In genomic region chr1:117067528-117068370, GRCh38 we compare ENCODE assay signal across 8 cellular contexts. TPM values are rescaled to one million over a fixed set of nuclear protein-coding genes. Genes with fewer than 3 reads are reported as not detected.
DNase-seq lines count a peak whose midpoint lies in the region; ATAC-seq and TF ChIP-seq lines count a peak whose summit lies in the region.

No MANE protein-coding gene starts in this region.

- H3K9me3 Mint-ChIP-seq in activated CD8-positive, alpha-beta T cell treated with anti-CD3 and anti-CD28 coated beads, Interleukin-2, amount 10 ng/mL, durations not matched to agents 7 days and 5 days (ENCODE audit: insufficient read depth): no peaks in the 10 kb centered on the region
- no peaks in the 10 kb centered on the region for H3K9me3 Mint-ChIP-seq in neural progenitor cell

- peaks cover 16% of the 10 kb centered on the region for H3K79me2 ChIP-seq in neural progenitor cell (ENCODE audit: low read depth)

- H3K9me3 ChIP-seq in AG04450 (ENCODE audit: control insufficient read depth, insufficient read depth, low read length) (no peaks in the 10 kb centered on the region), neural progenitor cell (ENCODE audit: low read depth) (no peaks in the 10 kb centered on the region)

- H4K20me1 ChIP-seq in neural progenitor cell (ENCODE audit: low read depth): no peaks in the 10 kb centered on the region

- no peaks in the 10 kb centered on the region for H3K27me3 Mint-ChIP-seq in activated CD8-positive, alpha-beta T cell treated with anti-CD3 and anti-CD28 coated beads, Interleukin-2, amount 10 ng/mL, durations not matched to agents 7 days and 5 days (ENCODE audit: low read depth)
- peaks cover 2% of the 10 kb centered on the region for H3K27me3 Mint-ChIP-seq in neural progenitor cell (ENCODE audit: insufficient read depth, low read depth)

- H3K27ac ChIP-seq in AG04450 (ENCODE audit: low read depth, low read length) (no peak overlapping the region), neural progenitor cell (no peak overlapping the region)

- H3K4me2 ChIP-seq in neural progenitor cell: no peak overlapping the region

- TF ChIP-seq CTCF in AG04450 (IDR thresholded peaks at IDR 0.05; ENCODE audit: low read depth, low read length) (peak; percentile 90), GM10266 (IDR thresholded peaks at IDR 0.05; ENCODE audit: control insufficient read depth, insufficient read depth, low read depth, missing control alignments) (peak; percentile 89), neural progenitor cell (IDR thresholded peaks at IDR 0.05) (peak; percentile 86)

- POLR2A ChIA-PET in AG04450 (lab: Yijun Ruan, JAX): interaction anchor here (0.9 to 1.2 kb wide), 2 partner anchors 61 to 217 kb away, joined by 3 read pairs; no protein-coding TSS in a partner anchor
- POLR2A ChIA-PET in activated CD8-positive, alpha-beta T cell treated with anti-CD3 and anti-CD28 coated beads, Interleukin-2, amount 10 ng/mL, durations not matched to agents 7 days and 5 days (lab: Charles Lee): interaction anchor here (5.5 kb wide), 1 partner anchor 8 kb away, joined by 29 read pairs; the partner anchor contains the start of gene TTF2

- no peaks in the 10 kb centered on the region for H3K36me3 ChIP-seq in neural progenitor cell

- peak; percentile 79 for ATAC-seq in HG02763 (IDR thresholded peaks at IDR 0.05; ENCODE audit: unreplicated experiment)
- peak; percentile 80 for ATAC-seq in activated CD8-positive, alpha-beta T cell treated with anti-CD3 and anti-CD28 coated beads, Interleukin-2, amount 10 ng/mL, durations not matched to agents 7 days and 5 days
- no peak for ATAC-seq in HG02981 (IDR thresholded peaks at IDR 0.05; ENCODE audit: unreplicated experiment)

- no peak overlapping the region for H3K4me3 Mint-ChIP-seq in activated CD8-positive, alpha-beta T cell treated with anti-CD3 and anti-CD28 coated beads, Interleukin-2, amount 10 ng/mL, durations not matched to agents 7 days and 5 days
- H3K4me3 Mint-ChIP-seq in neural progenitor cell: no peak overlapping the region

- H3K36me3 Mint-ChIP-seq in activated CD8-positive, alpha-beta T cell treated with anti-CD3 and anti-CD28 coated beads, Interleukin-2, amount 10 ng/mL, durations not matched to agents 7 days and 5 days (ENCODE audit: low read depth): peaks cover 56% of the 10 kb centered on the region
- peaks cover 2% of the 10 kb centered on the region for H3K36me3 Mint-ChIP-seq in neural progenitor cell

- CTCF ChIA-PET in AG04450 (lab: Charles Lee): interaction anchor here (0.6 to 12.8 kb wide), 54 partner anchors 8 to 691 kb away, joined by 3 to 381 read pairs (median 4); partner anchors contain the start of gene TTF2
- CTCF ChIA-PET in activated CD8-positive, alpha-beta T cell treated with anti-CD3 and anti-CD28 coated beads, Interleukin-2, amount 10 ng/mL, durations not matched to agents 7 days and 5 days (lab: Charles Lee): interaction anchor here (0.8 to 10.4 kb wide), 12 partner anchors 8 to 828 kb away, joined by 3 to 67 read pairs (median 6); partner anchors contain the start of genes TRIM45 and TTF2

- H3K27me3 ChIP-seq in AG04450 (ENCODE audit: control insufficient read depth, insufficient read depth, low read length) (no peaks in the 10 kb centered on the region), neural progenitor cell (no peaks in the 10 kb centered on the region)

- no peaks in the 10 kb centered on the region for H3K4me1 ChIP-seq in neural progenitor cell

- H3K4me1 Mint-ChIP-seq in activated CD8-positive, alpha-beta T cell treated with anti-CD3 and anti-CD28 coated beads, Interleukin-2, amount 10 ng/mL, durations not matched to agents 7 days and 5 days (ENCODE audit: low read depth): peaks cover 39% of the 10 kb centered on the region
- peaks cover 4% of the 10 kb centered on the region for H3K4me1 Mint-ChIP-seq in neural progenitor cell

- H3K27ac Mint-ChIP-seq in activated CD8-positive, alpha-beta T cell treated with anti-CD3 and anti-CD28 coated beads, Interleukin-2, amount 10 ng/mL, durations not matched to agents 7 days and 5 days: no peak overlapping the region
- H3K27ac Mint-ChIP-seq in neural progenitor cell: no peak overlapping the region

- H3K4me3 ChIP-seq in AG04450 (ENCODE audit: low read depth, low read length) (no peak overlapping the region), neural progenitor cell (no peak overlapping the region)

- no peaks in the 10 kb centered on the region for H3F3A ChIP-seq in neural progenitor cell (ENCODE audit: low read depth)

- H2AFZ ChIP-seq in neural progenitor cell (replicated peaks): no peak overlapping the region

- DNase-seq in AG04450 (ENCODE audit: low read depth, low spot score) (peak; percentile 41), GM10266 (ENCODE audit: extremely low spot score) (peak; percentile 47), NCI-H2227 treated with DMSO at 0.1 percent for 48 hours (lab: John Stamatoyannopoulos, UW) (peak; percentile 72), fibroblast of the conjunctiva (ENCODE audit: low read depth) (peak; percentile 61), neural progenitor cell (ENCODE audit: low spot score) (peak; percentile 72)
- DNase-seq in activated CD8-positive, alpha-beta T cell treated with anti-CD3 and anti-CD28 coated beads, Interleukin-2, amount 10 ng/mL, durations not matched to agents 7 days and 5 days: peak; percentile 58

- no peak overlapping the region for H3K9ac ChIP-seq in neural progenitor cell

RNA-seq across cellular contexts. Expression of gene TTF2, which starts 7.6 kb away (rescaled TPM):
- polyA plus RNA-seq in AG04450 (2011; rRNA removed): 10.0 and 12.4 TPM in 2 replicates
- polyA minus RNA-seq in AG04450 (2011; rRNA and poly(A)+ RNA removed): 8.0 and 11.3 TPM in 2 replicates
- total RNA-seq in activated CD8-positive, alpha-beta T cell treated with anti-CD3 and anti-CD28 coated beads, Interleukin-2, amount 10 ng/mL, durations not matched to agents 7 days and 5 days: 100 to 1,000 TPM; 121 to 135 TPM
- 36.1 and 38.2 TPM in 2 replicates for total RNA-seq in neural progenitor cell (ENCODE audit: low replicate concordance)

RNA-seq across cellular contexts. Expression of gene TRIM45, which starts 53.8 kb away (rescaled TPM):
- polyA plus RNA-seq in AG04450 (2011; rRNA removed): 3.5 and 4.8 TPM in 2 replicates
- 3.1 and 3.6 TPM in 2 replicates for polyA minus RNA-seq in AG04450 (2011; rRNA and poly(A)+ RNA removed)
- total RNA-seq in activated CD8-positive, alpha-beta T cell treated with anti-CD3 and anti-CD28 coated beads, Interleukin-2, amount 10 ng/mL, durations not matched to agents 7 days and 5 days: under 1 TPM; 0.44 to 0.87 TPM
- total RNA-seq in neural progenitor cell (ENCODE audit: low replicate concordance): 15.7 and 19.0 TPM in 2 replicates
